In the genomic region with DNA sequence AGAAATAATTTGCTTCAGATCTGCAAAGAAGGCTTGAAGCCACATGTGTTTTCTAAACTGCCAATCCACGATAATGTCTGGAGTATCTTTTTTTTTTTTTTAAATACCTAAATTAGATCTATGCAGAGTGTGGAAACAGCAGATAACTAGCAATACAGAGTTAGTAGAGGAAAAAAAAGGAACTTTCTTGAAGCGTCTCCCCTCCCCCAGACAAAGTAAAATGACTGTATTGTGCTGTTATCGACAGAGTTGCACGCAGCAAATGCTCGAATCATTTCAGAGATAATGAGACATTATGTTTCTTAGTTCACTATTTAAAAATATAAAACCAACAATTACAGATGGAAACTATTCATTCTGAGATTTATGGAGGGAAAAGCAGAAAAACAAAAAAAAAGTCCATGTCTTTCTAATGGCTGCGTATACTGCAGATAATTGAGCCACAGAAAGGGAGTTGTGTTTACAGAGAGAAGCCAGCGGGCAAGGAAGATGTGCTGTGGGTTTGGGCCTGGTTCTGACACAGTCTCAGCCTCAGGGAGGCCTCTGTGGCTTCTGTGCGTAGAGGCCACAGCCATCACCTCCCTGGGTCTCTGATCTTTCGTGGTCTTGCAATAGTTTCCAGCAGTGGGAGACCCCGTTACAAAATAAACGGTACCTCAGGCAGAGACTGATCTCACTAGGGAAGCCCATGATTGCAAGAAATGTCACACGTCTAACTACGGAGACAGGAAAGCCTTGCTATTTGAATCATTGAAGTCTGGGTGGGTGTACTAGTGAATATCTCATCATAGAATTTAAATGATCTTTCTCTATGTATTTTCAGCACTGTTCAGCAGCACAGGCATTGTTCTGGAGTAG, we compare ENCODE assay signal across 8 cellular contexts. TPM values are rescaled to one million over a fixed set of nuclear protein-coding genes. Genes with fewer than 3 reads are reported as not detected.
A peak's percentile ranks its signal among the peaks of the same experiment; 100 is the strongest.
DNase-seq lines count a peak whose midpoint lies in the region; ATAC-seq and TF ChIP-seq lines count a peak whose summit lies in the region.

No MANE protein-coding gene starts in this region.

- peak overlapping the region; percentile 66 for H3K4me3 Mint-ChIP-seq in T-helper 1 cell treated with Interleukin-12 subunit alpha and Interleukin-12 subunit beta and Interleukin-4 antibody, amounts not matched to agents 30 μg/mL and 1 μg/mL, for 36 hours
- peak overlapping the region in 9 of 10 donors; percentile 41 to 70 (median 63) for H3K4me3 Mint-ChIP-seq in naive thymus-derived CD8-positive, alpha-beta T cell

- no peaks in the 10 kb centered on the region for H3K36me3 Mint-ChIP-seq in T-helper 1 cell treated with Interleukin-12 subunit alpha and Interleukin-12 subunit beta and Interleukin-4 antibody, amounts not matched to agents 30 μg/mL and 1 μg/mL, for 36 hours (ENCODE audit: low read depth)
- no peaks in the 10 kb centered on the region for H3K36me3 Mint-ChIP-seq in naive thymus-derived CD8-positive, alpha-beta T cell

- peaks cover 66% of the 10 kb centered on the region for H3K4me1 Mint-ChIP-seq in T-helper 1 cell treated with Interleukin-12 subunit alpha and Interleukin-12 subunit beta and Interleukin-4 antibody, amounts not matched to agents 30 μg/mL and 1 μg/mL, for 36 hours (ENCODE audit: low read depth)
- peaks cover 16 to 67% (median 45%) of the 10 kb centered on the region in 4 donors for H3K4me1 Mint-ChIP-seq in naive thymus-derived CD8-positive, alpha-beta T cell

- no peak overlapping the region for H3K4me3 ChIP-seq in HUES6 (ENCODE audit: low read depth, low read length)
- no peak overlapping the region for H3K4me3 ChIP-seq in cardiac fibroblast (replicated peaks in 1 of 2; ENCODE audit: low read depth in 2 of 2, low read length in 2 of 2)

- TF ChIP-seq CTCF in cardiac fibroblast (IDR thresholded peaks at IDR 0.05; ENCODE audit: low read depth, low read length): no peak

- H3K9ac ChIP-seq in HUES6 (ENCODE audit: low read length): peak overlapping the region; percentile 7

- DNase-seq in cardiac fibroblast (ENCODE audit: low read depth in 2 of 2) (peak; percentile 47 to 78), kidney glomerular epithelial cell (lab: John Stamatoyannopoulos, UW) (no peak), head of caudate nucleus (no peak), NCI-H2107 treated with DMSO at 0.1 percent for 48 hours (lab: John Stamatoyannopoulos, UW; ENCODE audit: unreplicated experiment) (no peak)
- DNase-seq in naive thymus-derived CD8-positive, alpha-beta T cell: peak in 9 of 10 donors; percentile 28 to 83 (median 59)

- H3K27me3 ChIP-seq in HUES6 (ENCODE audit: control insufficient read depth, insufficient read depth, low read length): no peaks in the 10 kb centered on the region

- POLR2A ChIA-PET in naive thymus-derived CD8-positive, alpha-beta T cell (lab: Charles Lee): interaction anchor here (8.7 kb wide), 1 partner anchor 21 kb away, joined by 222 read pairs; the partner anchor contains the start of gene KLF6

- peak overlapping the region; percentile 64; the same call in 1 of the 2 replicates for H3K27ac ChIP-seq in HUES6 (ENCODE audit: low read depth, low read length)

- intact Hi-C loops in head of caudate nucleus (cut with DNase I): no loop called here

- H3K27ac Mint-ChIP-seq in T-helper 1 cell treated with Interleukin-12 subunit alpha and Interleukin-12 subunit beta and Interleukin-4 antibody, amounts not matched to agents 30 μg/mL and 1 μg/mL, for 36 hours: peak overlapping the region; percentile 98
- peak overlapping the region in 8 of 10 donors; percentile 84 to 99 (median 97) for H3K27ac Mint-ChIP-seq in naive thymus-derived CD8-positive, alpha-beta T cell

- ATAC-seq in naive thymus-derived CD8-positive, alpha-beta T cell: peak; percentile 60 to 62
- ATAC-seq in HG03135 (IDR thresholded peaks at IDR 0.05; ENCODE audit: unreplicated experiment): no peak

- no peaks in the 10 kb centered on the region for H3K36me3 ChIP-seq in HUES6 (ENCODE audit: control insufficient read depth, insufficient read depth, low read length)

- no peaks in the 10 kb centered on the region for H3K9me3 Mint-ChIP-seq in T-helper 1 cell treated with Interleukin-12 subunit alpha and Interleukin-12 subunit beta and Interleukin-4 antibody, amounts not matched to agents 30 μg/mL and 1 μg/mL, for 36 hours
- no peaks in the 10 kb centered on the region for H3K9me3 Mint-ChIP-seq in naive thymus-derived CD8-positive, alpha-beta T cell

- H3K27me3 Mint-ChIP-seq in T-helper 1 cell treated with Interleukin-12 subunit alpha and Interleukin-12 subunit beta and Interleukin-4 antibody, amounts not matched to agents 30 μg/mL and 1 μg/mL, for 36 hours (ENCODE audit: low read depth): no peaks in the 10 kb centered on the region
- H3K27me3 Mint-ChIP-seq in naive thymus-derived CD8-positive, alpha-beta T cell: no peaks in the 10 kb centered on the region

- peaks cover 42% of the 10 kb centered on the region for H3K4me1 ChIP-seq in HUES6 (ENCODE audit: control insufficient read depth, insufficient read depth, low read length)

- H3K9me3 ChIP-seq in HUES6 (ENCODE audit: control insufficient read depth, insufficient read depth, low read depth, low read length): no peaks in the 10 kb centered on the region

RNA-seq across cellular contexts. Expression of gene KLF6, which starts 19.1 kb away (rescaled TPM):
- 100 to 1,000 TPM; 147 to 155 TPM for total RNA-seq in naive thymus-derived CD8-positive, alpha-beta T cell
- polyA plus RNA-seq in naive thymus-derived CD8-positive, alpha-beta T cell: 100 to 1,000 TPM; 106 to 294 (median 115) TPM

Comparison
In these comparisons a context has a peak if more than half of its experiments do, and no peak if none do; other contexts are left out.
1. DNase-seq: peak in cardiac fibroblast (2 of 2) and naive thymus-derived CD8-positive, alpha-beta T cell (9 of 10); none in kidney glomerular epithelial cell (single experiment), head of caudate nucleus (0 of 42) and NCI-H2107 treated with DMSO at 0.1 percent for 48 hours (single experiment).